Comparison of ENCODE assay signal across 15 cellular contexts in genomic region chr3:48280883-48281282, GRCh38. TPM values are rescaled to one million over a fixed set of nuclear protein-coding genes. Genes with fewer than 3 reads are reported as not detected.
A peak's percentile ranks its signal among the peaks of the same experiment; 100 is the strongest.
DNase-seq lines count a peak whose midpoint lies in the region; ATAC-seq lines count a peak whose summit lies in the region.
"Had no signal": no experiment of that assay in that cellular context is flagged by ENCODE, and none has a peak within 500 bp of the region (broad histone marks: within the 10 kb centered on the region; RNA-seq: fewer than 3 reads in every experiment).

No MANE protein-coding gene starts in this region.

- no peaks in the 10 kb centered on the region for H3K36me3 ChIP-seq in adipocyte (ENCODE audit: control insufficient read depth, insufficient read depth, low read length, severe bottlenecking)
- H3K36me3 ChIP-seq: BE2C had no signal

- no peaks in the 10 kb centered on the region for H3K9me3 ChIP-seq in adipocyte (ENCODE audit: control insufficient read depth, low read length)
- H3K9me3 ChIP-seq: BE2C had no signal

- peak; percentile 32 for DNase-seq in G401 (ENCODE audit: low spot score)
- no peak for DNase-seq in adipocyte (ENCODE audit: low read depth)
- DNase-seq in foreskin melanocyte = peak; percentile 47
- peak; percentile 19 for DNase-seq in renal cortical epithelial cell (ENCODE audit: low read depth)
- DNase-seq in SKM-1 treated with dmso at 0.1 percent for 144 hours (lab: John Stamatoyannopoulos, UW; ENCODE audit: unreplicated experiment) = no peak
- no peak for DNase-seq in DMS153 treated with DMSO at 0.1 percent for 48 hours (lab: John Stamatoyannopoulos, UW; ENCODE audit: unreplicated experiment)
- DNase-seq: BE2C; CD4-positive, alpha-beta memory T cell; DMS153; DND-41; GF-D8; GOT3; H9 had no signal

- H3K27me3 ChIP-seq in adipocyte (replicated peaks; ENCODE audit: control insufficient read depth, insufficient read depth, low read length) = no peaks in the 10 kb centered on the region
- H3K27me3 ChIP-seq: BE2C had no signal

- peak overlapping the region; percentile 17 for H3K4me3 ChIP-seq in adipocyte (ENCODE audit: low read length)
- H3K4me3 ChIP-seq: K562 had no signal

- no peak for ATAC-seq in GM21528 (IDR thresholded peaks at IDR 0.05; ENCODE audit: low FRiP score, unreplicated experiment)
- ATAC-seq: K562 had no signal

- H3K4me1 ChIP-seq in adipocyte (ENCODE audit: control insufficient read depth, insufficient read depth, low read length) = peaks cover 34% of the 10 kb centered on the region
- H3K4me1 ChIP-seq: BE2C had no signal

- in situ Hi-C loops in G401 (cut with HindIII; ENCODE audit: low sequenced_read_pairs) = no loop called here

- peak overlapping the region; percentile 58 for H3K9ac ChIP-seq in adipocyte (ENCODE audit: low read length)

RNA-seq across cellular contexts. Expression of gene NME6, which starts 20.3 kb away (rescaled TPM):
- 6.1 and 15.9 TPM in 2 replicates for total RNA-seq in G401 (2014; rRNA removed; shearing (Covaris generic))
- total RNA-seq in renal cortical epithelial cell = 29.7 and 45.7 TPM in 2 replicates

RNA-seq across cellular contexts. Expression of gene ZNF589, which starts 40.0 kb away (rescaled TPM):
- 8.1 and 14.8 TPM in 2 replicates for total RNA-seq in G401 (2014; rRNA removed; shearing (Covaris generic))
- 2.3 and 6.6 TPM in 2 replicates for total RNA-seq in renal cortical epithelial cell

RNA-seq across cellular contexts. Expression of gene SPINK8, which starts 52.6 kb away (rescaled TPM):
- total RNA-seq in G401 (2014; rRNA removed; shearing (Covaris generic)) = not detected in 2 replicates
- not detected in 2 replicates for total RNA-seq in renal cortical epithelial cell
- total RNA-seq: CD4-positive, alpha-beta memory T cell; H9; K562 had no signal

RNA-seq across cellular contexts. Expression of gene CAMP, which starts 57.6 kb away (rescaled TPM):
- not detected in 2 replicates for total RNA-seq in G401 (2014; rRNA removed; shearing (Covaris generic))
- 0.25 TPM in 1 of 2 replicates, not detected in the other for total RNA-seq in renal cortical epithelial cell
- total RNA-seq: CD4-positive, alpha-beta memory T cell; H9 had no signal

Comparison
In these comparisons a context has a peak if more than half of its experiments do, and no peak if none do; other contexts are left out.
1. DNase-seq: peak in G401 (single experiment), foreskin melanocyte (single experiment) and renal cortical epithelial cell (single experiment); none in adipocyte (single experiment), SKM-1 treated with dmso at 0.1 percent for 144 hours (single experiment) and DMS153 treated with DMSO at 0.1 percent for 48 hours (single experiment).